12 cellular contexts compared by ENCODE assay signal in genomic region chr19:12695090-12695489, GRCh38. TPM values are rescaled to one million over a fixed set of nuclear protein-coding genes. Genes with fewer than 3 reads are reported as not detected.
DNase-seq lines count a peak whose midpoint lies in the region; ATAC-seq, FAIRE-seq and TF ChIP-seq lines count a peak whose summit lies in the region.
"Had no signal": no experiment of that assay in that cellular context is flagged by ENCODE, and none has a peak within 500 bp of the region (broad histone marks: within the 10 kb centered on the region; RNA-seq: fewer than 3 reads in every experiment).

No MANE protein-coding gene starts in this region.

- peaks cover 8% of the 10 kb centered on the region for H3K36me3 Mint-ChIP-seq in activated CD4-positive, alpha-beta T cell treated with anti-CD3 and anti-CD28 coated beads for 36 hours (ENCODE audit: low read depth)
- H3K36me3 Mint-ChIP-seq in astrocyte (ENCODE audit: low read depth, unreplicated experiment), result peaks cover 6% of the 10 kb centered on the region
- H3K36me3 Mint-ChIP-seq in naive thymus-derived CD4-positive, alpha-beta T cell, result peaks cover 0 to 4% (median 0%) of the 10 kb centered on the region in 5 donors

- peaks cover 11% of the 10 kb centered on the region for H3K4me1 Mint-ChIP-seq in activated CD4-positive, alpha-beta T cell treated with anti-CD3 and anti-CD28 coated beads for 36 hours
- peaks cover 5% of the 10 kb centered on the region for H3K4me1 Mint-ChIP-seq in astrocyte (ENCODE audit: low read depth, unreplicated experiment)
- peaks cover 2 to 15% (median 12%) of the 10 kb centered on the region in 7 donors for H3K4me1 Mint-ChIP-seq in naive thymus-derived CD4-positive, alpha-beta T cell

- no peak overlapping the region for H2AFZ ChIP-seq in astrocyte (ENCODE audit: low read depth, low read length)
- no peak overlapping the region for H2AFZ ChIP-seq in parathyroid adenoma

- no peaks in the 10 kb centered on the region for H3K27me3 Mint-ChIP-seq in activated CD4-positive, alpha-beta T cell treated with anti-CD3 and anti-CD28 coated beads for 36 hours
- H3K27me3 Mint-ChIP-seq in astrocyte (ENCODE audit: low read depth, unreplicated experiment), result no peaks in the 10 kb centered on the region
- H3K27me3 Mint-ChIP-seq in naive thymus-derived CD4-positive, alpha-beta T cell, result no peaks in the 10 kb centered on the region

- H3K79me2 ChIP-seq in astrocyte (ENCODE audit: insufficient read depth, low read length) (no peaks in the 10 kb centered on the region), parathyroid adenoma (no peaks in the 10 kb centered on the region)

- H3K36me3 ChIP-seq in astrocyte (ENCODE audit: insufficient read depth, low read length) (peaks cover 11% of the 10 kb centered on the region), parathyroid adenoma (ENCODE audit: control insufficient read depth, insufficient read depth, low read length) (no peaks in the 10 kb centered on the region)
- H3K36me3 ChIP-seq in naive thymus-derived CD4-positive, alpha-beta T cell (ENCODE audit: control insufficient read depth in 2 of 3, insufficient read depth in 3 of 3, low read length in 3 of 3), result peaks cover 0 to 5% (median 0%) of the 10 kb centered on the region in 3 experiments

- H3K27ac ChIP-seq in astrocyte (ENCODE audit: low read depth, low read length), result no peak overlapping the region
- no peak overlapping the region for H3K27ac ChIP-seq in parathyroid adenoma
- H3K27ac ChIP-seq in naive thymus-derived CD4-positive, alpha-beta T cell (ENCODE audit: low read depth, low read length), result no peak overlapping the region

- no peak for TF ChIP-seq CTCF in LNCaP clone FGC (IDR thresholded peaks at IDR 0.05; ENCODE audit: control insufficient read depth, extremely low read depth, insufficient read depth)
- TF ChIP-seq CTCF in astrocyte (IDR thresholded peaks at IDR 0.05; ENCODE audit: insufficient read depth, low read depth, low read length), result no peak
- TF ChIP-seq CTCF in parathyroid adenoma (IDR thresholded peaks at IDR 0.05), result no peak

- H3K4me3 Mint-ChIP-seq in activated CD4-positive, alpha-beta T cell treated with anti-CD3 and anti-CD28 coated beads for 36 hours, result peak overlapping the region; percentile 46
- H3K4me3 Mint-ChIP-seq in astrocyte (ENCODE audit: unreplicated experiment), result peak overlapping the region; percentile 84
- peak overlapping the region in 5 of 10 donors; percentile 13 to 87 (median 40) for H3K4me3 Mint-ChIP-seq in naive thymus-derived CD4-positive, alpha-beta T cell

- H3K9me3 ChIP-seq in astrocyte (ENCODE audit: insufficient read depth, low read depth, low read length) (no peaks in the 10 kb centered on the region), parathyroid adenoma (ENCODE audit: control insufficient read depth, low read length) (no peaks in the 10 kb centered on the region)
- no peaks in the 10 kb centered on the region for H3K9me3 ChIP-seq in naive thymus-derived CD4-positive, alpha-beta T cell (ENCODE audit: control insufficient read depth in 2 of 3, low read length in 3 of 3)

- POLR2A ChIA-PET in activated CD4-positive, alpha-beta T cell treated with anti-CD3 and anti-CD28 coated beads for 36 hours (lab: Charles Lee), result interaction anchor here (1.1 kb wide), 1 partner anchor 14 kb away, joined by 6 read pairs; the partner anchor contains the start of gene DHPS
- POLR2A ChIA-PET in naive thymus-derived CD4-positive, alpha-beta T cell (lab: Charles Lee), result interaction anchor here (0.7 to 3.7 kb wide), 6 partner anchors 14 to 97 kb away, joined by 3 to 21 read pairs (median 12); partner anchors contain the start of genes DHPS, JUNB, TNPO2 and TRIR

- H3K4me2 ChIP-seq in astrocyte (ENCODE audit: low read length), result peak overlapping the region; percentile 88
- H3K4me2 ChIP-seq in parathyroid adenoma (ENCODE audit: low read length), result peak overlapping the region; percentile 72

- H3K4me1 ChIP-seq in astrocyte (ENCODE audit: insufficient read depth, low read length) (peaks cover 15% of the 10 kb centered on the region), parathyroid adenoma (no peaks in the 10 kb centered on the region)
- H3K4me1 ChIP-seq in naive thymus-derived CD4-positive, alpha-beta T cell (ENCODE audit: control insufficient read depth in 2 of 2, insufficient read depth in 2 of 2, low read length in 2 of 2), result peaks cover 9 to 11% of the 10 kb centered on the region in 2 donors

- intact Hi-C loops in activated CD4-positive, alpha-beta T cell treated with anti-CD3 and anti-CD28 coated beads for 36 hours (cut with DNase I, micrococcal nuclease), result no loop called here
- intact Hi-C loops in naive thymus-derived CD4-positive, alpha-beta T cell (cut with micrococcal nuclease), result no loop called here

- H3K4me3 ChIP-seq in LNCaP clone FGC (ENCODE audit: low read depth, low read length), result peak overlapping the region; percentile 97
- no peak overlapping the region for H3K4me3 ChIP-seq in astrocyte (ENCODE audit: insufficient read depth, low read depth, low read length)
- peak overlapping the region; percentile 68 for H3K4me3 ChIP-seq in parathyroid adenoma (ENCODE audit: low read depth, low read length)
- no peak overlapping the region for H3K4me3 ChIP-seq in naive thymus-derived CD4-positive, alpha-beta T cell (ENCODE audit: low read length)

- ATAC-seq in activated CD4-positive, alpha-beta T cell treated with anti-CD3 and anti-CD28 coated beads for 36 hours, result no peak
- ATAC-seq in naive thymus-derived CD4-positive, alpha-beta T cell, result no peak

- no peak overlapping the region for H3K9ac ChIP-seq in astrocyte (ENCODE audit: low read length)
- no peak overlapping the region for H3K9ac ChIP-seq in parathyroid adenoma

- no peaks in the 10 kb centered on the region for H4K20me1 ChIP-seq in astrocyte (ENCODE audit: insufficient read depth, low read length)

- no peaks in the 10 kb centered on the region for H3K27me3 ChIP-seq in astrocyte (ENCODE audit: insufficient read depth, low read length)
- H3K27me3 ChIP-seq in parathyroid adenoma (ENCODE audit: control insufficient read depth, insufficient read depth, low read length), result no peaks in the 10 kb centered on the region
- H3K27me3 ChIP-seq in naive thymus-derived CD4-positive, alpha-beta T cell (ENCODE audit: control insufficient read depth in 2 of 2, insufficient read depth in 2 of 2, low read length in 2 of 2), result no peaks in the 10 kb centered on the region

- H3K27ac Mint-ChIP-seq in activated CD4-positive, alpha-beta T cell treated with anti-CD3 and anti-CD28 coated beads for 36 hours, result no peak overlapping the region
- no peak overlapping the region for H3K27ac Mint-ChIP-seq in astrocyte (ENCODE audit: unreplicated experiment)
- no peak overlapping the region for H3K27ac Mint-ChIP-seq in naive thymus-derived CD4-positive, alpha-beta T cell

- DNase-seq in activated CD4-positive, alpha-beta T cell treated with anti-CD3 and anti-CD28 coated beads for 36 hours, result no peak
- no peak for DNase-seq in activated CD4-positive, alpha-beta T cell treated with anti-CD3 and anti-CD28 coated beads for 4 hours
- DNase-seq in LNCaP clone FGC (ENCODE audit: low read depth), result no peak
- no peak for DNase-seq in astrocyte (ENCODE audit: low read depth)
- no peak for DNase-seq in naive thymus-derived CD4-positive, alpha-beta T cell
- DNase-seq in G401 (ENCODE audit: low spot score), result no peak
- DNase-seq in NCI-H2107 treated with DMSO at 0.1 percent for 48 hours (lab: John Stamatoyannopoulos, UW; ENCODE audit: unreplicated experiment), result no peak
- DNase-seq: stimulated activated CD4-positive, alpha-beta T cell treated with anti-CD3 and anti-CD28 coated beads, Interleukin-2, amount 100 ng/mL, for 24 hours had no signal

- H3K9me3 Mint-ChIP-seq in activated CD4-positive, alpha-beta T cell treated with anti-CD3 and anti-CD28 coated beads for 36 hours (ENCODE audit: low read depth), result no peaks in the 10 kb centered on the region
- H3K9me3 Mint-ChIP-seq in astrocyte (ENCODE audit: unreplicated experiment), result no peaks in the 10 kb centered on the region
- H3K9me3 Mint-ChIP-seq in naive thymus-derived CD4-positive, alpha-beta T cell, result peaks cover 0 to 4% (median 0%) of the 10 kb centered on the region in 11 donors

- no peak for FAIRE-seq in astrocyte (lab: Jason Lieb, UNC)

- CTCF ChIA-PET in activated CD4-positive, alpha-beta T cell treated with anti-CD3 and anti-CD28 coated beads for 36 hours (lab: Charles Lee), result interaction anchor here (0.8 kb wide), 2 partner anchors 17 to 682 kb away, joined by 3 read pairs; no protein-coding TSS in a partner anchor
- CTCF ChIA-PET in naive thymus-derived CD4-positive, alpha-beta T cell (lab: Charles Lee), result interaction anchor here (0.5 to 1.3 kb wide), 3 partner anchors 17 to 26 kb away, joined by 3 read pairs; no protein-coding TSS in a partner anchor

- in situ Hi-C loops in G401 (cut with HindIII; ENCODE audit: low sequenced_read_pairs), result no loop called here

RNA-seq across cellular contexts. Expression of gene FBXW9, which starts 1.3 kb away (rescaled TPM):
- total RNA-seq in activated CD4-positive, alpha-beta T cell treated with anti-CD3 and anti-CD28 coated beads for 36 hours, result 1 to 10 TPM; 8.3 to 8.8 TPM
- 9.9 and 11.6 TPM in 2 replicates for total RNA-seq in astrocyte
- 1 to 10 TPM; 2.5 to 8.6 (median 4.3) TPM for total RNA-seq in naive thymus-derived CD4-positive, alpha-beta T cell
- polyA plus RNA-seq in naive thymus-derived CD4-positive, alpha-beta T cell, result 1 to 10 TPM; 4.9 to 8.5 TPM
- 39.2 and 41.6 TPM in 2 replicates for total RNA-seq in G401 (2014; rRNA removed; shearing (Covaris generic))

RNA-seq across cellular contexts. Expression of gene GNG14, which starts 7.3 kb away (rescaled TPM):
- total RNA-seq in activated CD4-positive, alpha-beta T cell treated with anti-CD3 and anti-CD28 coated beads for 36 hours, result not detected
- not detected in 2 replicates for total RNA-seq in astrocyte
- not detected for total RNA-seq in naive thymus-derived CD4-positive, alpha-beta T cell
- polyA plus RNA-seq in naive thymus-derived CD4-positive, alpha-beta T cell, result not detected
- not detected in 2 replicates for total RNA-seq in G401 (2014; rRNA removed; shearing (Covaris generic))
- total RNA-seq: chondrocyte, omental fat pad, temporal lobe had no signal

RNA-seq across cellular contexts. Expression of gene DHPS, which starts 13.4 kb away (rescaled TPM):
- total RNA-seq in activated CD4-positive, alpha-beta T cell treated with anti-CD3 and anti-CD28 coated beads for 36 hours, result 100 to 1,000 TPM; 101 to 112 TPM
- 43.4 and 47.6 TPM in 2 replicates for total RNA-seq in astrocyte
- total RNA-seq in naive thymus-derived CD4-positive, alpha-beta T cell, result 100 to 1,000 TPM; 125 to 223 (median 174) TPM
- polyA plus RNA-seq in naive thymus-derived CD4-positive, alpha-beta T cell, result 100 to 1,000 TPM; 113 to 124 TPM
- total RNA-seq in G401 (2014; rRNA removed; shearing (Covaris generic)), result 70.6 and 99.0 TPM in 2 replicates

RNA-seq across cellular contexts. Expression of gene WDR83, which starts 28.5 kb away (rescaled TPM):
- total RNA-seq in activated CD4-positive, alpha-beta T cell treated with anti-CD3 and anti-CD28 coated beads for 36 hours, result 10 to 100 TPM; 13.5 to 19.5 TPM
- 10.0 and 13.3 TPM in 2 replicates for total RNA-seq in astrocyte
- 10 to 100 TPM in 3 of 5 experiments, 1 to 10 TPM in 2; 7.8 to 18.6 (median 14.7) TPM for total RNA-seq in naive thymus-derived CD4-positive, alpha-beta T cell
- polyA plus RNA-seq in naive thymus-derived CD4-positive, alpha-beta T cell, result 10 to 100 TPM; 13.9 to 20.6 TPM
- total RNA-seq in G401 (2014; rRNA removed; shearing (Covaris generic)), result 10.9 and 17.9 TPM in 2 replicates

RNA-seq across cellular contexts. Expression of gene MAN2B1, which starts 28.5 kb away (rescaled TPM):
- total RNA-seq in activated CD4-positive, alpha-beta T cell treated with anti-CD3 and anti-CD28 coated beads for 36 hours, result 100 to 1,000 TPM; 118 to 154 TPM
- total RNA-seq in astrocyte, result 105 and 129 TPM in 2 replicates
- total RNA-seq in naive thymus-derived CD4-positive, alpha-beta T cell, result 100 to 1,000 TPM; 105 to 215 (median 138) TPM
- 10 to 100 TPM; 40.6 to 59.5 TPM for polyA plus RNA-seq in naive thymus-derived CD4-positive, alpha-beta T cell
- total RNA-seq in G401 (2014; rRNA removed; shearing (Covaris generic)), result 30.0 and 58.1 TPM in 2 replicates

Comparison
In these comparisons a context has a peak if more than half of its experiments do, and no peak if none do; other contexts are left out.
1. H3K4me3 ChIP-seq: peak in LNCaP clone FGC (single experiment) and parathyroid adenoma (single experiment); none in astrocyte (single experiment) and naive thymus-derived CD4-positive, alpha-beta T cell (single experiment).